ENCODE assay signal across 17 cellular contexts in genomic region chr6:47187883-47188587, GRCh38.
A peak's percentile ranks its signal among the peaks of the same experiment; 100 is the strongest.
DNase-seq lines count a peak whose midpoint lies in the region; ATAC-seq and TF ChIP-seq lines count a peak whose summit lies in the region.
"Had no signal": no experiment of that assay in that cellular context is flagged by ENCODE, and none has a peak within 500 bp of the region (broad histone marks: within the 10 kb centered on the region; RNA-seq: fewer than 3 reads in every experiment).

No MANE protein-coding gene starts in this region.

- H3K9me3 ChIP-seq in H9 (ENCODE audit: control insufficient read depth, low read depth, low read length) (no peaks in the 10 kb centered on the region), adipocyte (ENCODE audit: control insufficient read depth, low read length) (no peaks in the 10 kb centered on the region)

- H3K36me3 ChIP-seq in adipocyte (ENCODE audit: control insufficient read depth, insufficient read depth, low read length, severe bottlenecking) (no peaks in the 10 kb centered on the region), rectal smooth muscle tissue (ENCODE audit: control insufficient read depth, insufficient read depth, low read length) (no peaks in the 10 kb centered on the region)

- no peak overlapping the region for H2BK120ac ChIP-seq in H9 (ENCODE audit: low read depth, low read length, poor library complexity, severe bottlenecking)

- no peak overlapping the region for H2AFZ ChIP-seq in H9 (ENCODE audit: low read length)

- no peaks in the 10 kb centered on the region for H3K36me3 Mint-ChIP-seq in H9 (ENCODE audit: insufficient read depth in 1 of 3, low read depth in 3 of 3)
- no peaks in the 10 kb centered on the region for H3K36me3 Mint-ChIP-seq in activated CD8-positive, alpha-beta memory T cell treated with anti-CD3 and anti-CD28 coated beads, Interleukin-2, amount 10 ng/mL, durations not matched to agents 7 days and 5 days

- H3K4ac ChIP-seq in H9 (ENCODE audit: low read depth, low read length) = no peak overlapping the region

- no peak overlapping the region for H2AK5ac ChIP-seq in H9 (ENCODE audit: insufficient read length, low read length)

- TF ChIP-seq CTCF in H9 (conservative IDR thresholded peaks at IDR 0.05) (no peak), fibroblast of villous mesenchyme (IDR thresholded peaks at IDR 0.05; ENCODE audit: insufficient read depth, low read depth, low read length) (no peak)

- H3K79me2 ChIP-seq in H9 (ENCODE audit: insufficient read depth, low read length) = no peaks in the 10 kb centered on the region

- H2BK12ac ChIP-seq in H9 (ENCODE audit: insufficient read length, low read depth, low read length) = no peak overlapping the region

- no peak for DNase-seq in H9
- peak; percentile 85 for DNase-seq in adipocyte (ENCODE audit: low read depth)
- peak; percentile 66 for DNase-seq in fibroblast of villous mesenchyme (ENCODE audit: low read depth)
- no peak for DNase-seq in GF-D8 (lab: John Stamatoyannopoulos, UW)
- DNase-seq in NCI-H1694 (lab: John Stamatoyannopoulos, UW) = no peak
- no peak for DNase-seq in activated CD8-positive, alpha-beta memory T cell treated with anti-CD3 and anti-CD28 coated beads, Interleukin-2, amount 10 ng/mL, durations not matched to agents 7 days and 5 days
- DNase-seq: activated CD4-positive, alpha-beta T cell treated with anti-CD3 and anti-CD28 coated beads for 48 hours; activated naive CD4-positive, alpha-beta T cell; KBM-7; left cardiac atrium; NCI-H2081; NCI-H524 treated with DMSO at 0.1 percent for 48 hours; stimulated activated CD4-positive, alpha-beta T cell treated with anti-CD3 and anti-CD28 coated beads, Interleukin-4, amount 100 ng/mL, for 1 hour had no signal

- H2BK5ac ChIP-seq in H9 (ENCODE audit: insufficient read length, low read length) = no peak overlapping the region

- H2BK20ac ChIP-seq in H9 (ENCODE audit: low read depth, low read length, poor library complexity, severe bottlenecking) = no peak overlapping the region

- no peak overlapping the region for H3K27ac Mint-ChIP-seq in H9
- H3K27ac Mint-ChIP-seq in activated CD8-positive, alpha-beta memory T cell treated with anti-CD3 and anti-CD28 coated beads, Interleukin-2, amount 10 ng/mL, durations not matched to agents 7 days and 5 days = no peak overlapping the region
- H3K27ac Mint-ChIP-seq: B cell had no signal

- no peak overlapping the region for H3K9ac ChIP-seq in H9 (ENCODE audit: extremely low read depth, insufficient read length, low read length)
- peak overlapping the region; percentile 17 for H3K9ac ChIP-seq in adipocyte (ENCODE audit: low read length)
- H3K9ac ChIP-seq in rectal smooth muscle tissue (ENCODE audit: low read length) = no peak overlapping the region

- WGBS in H9 (ENCODE audit: extremely low coverage, insufficient read length, low lambda C conversion rate) = no CpG with 5 or more reads among the region's 5 CpGs

- H4K5ac ChIP-seq in H9 (ENCODE audit: insufficient read length, low read depth, low read length) = no peak overlapping the region

- H3K27me3 Mint-ChIP-seq in H9 (ENCODE audit: low read depth) = no peaks in the 10 kb centered on the region
- H3K27me3 Mint-ChIP-seq in activated CD8-positive, alpha-beta memory T cell treated with anti-CD3 and anti-CD28 coated beads, Interleukin-2, amount 10 ng/mL, durations not matched to agents 7 days and 5 days = no peaks in the 10 kb centered on the region

- H3K4me1 Mint-ChIP-seq in H9 = no peaks in the 10 kb centered on the region
- H3K4me1 Mint-ChIP-seq in activated CD8-positive, alpha-beta memory T cell treated with anti-CD3 and anti-CD28 coated beads, Interleukin-2, amount 10 ng/mL, durations not matched to agents 7 days and 5 days = no peaks in the 10 kb centered on the region
- H3K4me1 Mint-ChIP-seq: B cell had no signal

- peak overlapping the region; percentile 90 for H3K56ac ChIP-seq in H9 (ENCODE audit: insufficient read length, low read depth, low read length)

- H3K27me3 ChIP-seq in H9 (ENCODE audit: insufficient read depth, low read length) (no peaks in the 10 kb centered on the region), adipocyte (replicated peaks; ENCODE audit: control insufficient read depth, insufficient read depth, low read length) (no peaks in the 10 kb centered on the region), rectal smooth muscle tissue (ENCODE audit: control insufficient read depth, insufficient read depth, low read length) (no peaks in the 10 kb centered on the region)

- no peak for ATAC-seq in activated CD8-positive, alpha-beta memory T cell treated with anti-CD3 and anti-CD28 coated beads, Interleukin-2, amount 10 ng/mL, durations not matched to agents 7 days and 5 days
- ATAC-seq in HG02981 (IDR thresholded peaks at IDR 0.05; ENCODE audit: unreplicated experiment) = no peak
- ATAC-seq: GM12878 had no signal

- H3K9me3 Mint-ChIP-seq in H9 = no peaks in the 10 kb centered on the region
- H3K9me3 Mint-ChIP-seq in activated CD8-positive, alpha-beta memory T cell treated with anti-CD3 and anti-CD28 coated beads, Interleukin-2, amount 10 ng/mL, durations not matched to agents 7 days and 5 days (ENCODE audit: low read depth) = no peaks in the 10 kb centered on the region

- H3K4me3 Mint-ChIP-seq in H9 = no peak overlapping the region
- no peak overlapping the region for H3K4me3 Mint-ChIP-seq in activated CD8-positive, alpha-beta memory T cell treated with anti-CD3 and anti-CD28 coated beads, Interleukin-2, amount 10 ng/mL, durations not matched to agents 7 days and 5 days
- H3K4me3 Mint-ChIP-seq: B cell had no signal

- H3K23ac ChIP-seq in H9 (ENCODE audit: insufficient read length, low read depth, low read length) = no peak overlapping the region

- no peaks in the 10 kb centered on the region for H4K20me1 ChIP-seq in H9 (ENCODE audit: control insufficient read depth, insufficient read depth, insufficient read length)

- H3K27ac ChIP-seq in H9 (ENCODE audit: insufficient read length, low read depth, low read length) (no peak overlapping the region), rectal smooth muscle tissue (ENCODE audit: low read depth, low read length) (peak overlapping the region; percentile 49)

- H3K4me1 ChIP-seq in H9 (ENCODE audit: insufficient read depth, low read length) = no peaks in the 10 kb centered on the region
- H3K4me1 ChIP-seq in adipocyte (ENCODE audit: control insufficient read depth, insufficient read depth, low read length) = peaks cover 23% of the 10 kb centered on the region
- peaks cover 9% of the 10 kb centered on the region for H3K4me1 ChIP-seq in rectal smooth muscle tissue (ENCODE audit: control insufficient read depth, insufficient read depth, low read length)

- no peaks in the 10 kb centered on the region for H3K79me1 ChIP-seq in H9 (ENCODE audit: insufficient read depth, low read depth, low read length, poor library complexity, severe bottlenecking)

- CTCF ChIA-PET in activated CD8-positive, alpha-beta memory T cell treated with anti-CD3 and anti-CD28 coated beads, Interleukin-2, amount 10 ng/mL, durations not matched to agents 7 days and 5 days (lab: Charles Lee) = no interaction called here

- H3K18ac ChIP-seq in H9 (ENCODE audit: insufficient read length, low read depth, low read length) = no peak overlapping the region

- H4K91ac ChIP-seq in H9 (ENCODE audit: insufficient read length, low read depth, low read length) = no peak overlapping the region

- no peak overlapping the region for H2BK15ac ChIP-seq in H9 (ENCODE audit: low read depth, low read length)

- H4K8ac ChIP-seq in H9 (replicated peaks; ENCODE audit: insufficient read length, low read depth, low read length) = no peak overlapping the region

- H3K14ac ChIP-seq in H9 (ENCODE audit: insufficient read depth, low read length) = no peak overlapping the region

- no peak overlapping the region for H3K4me2 ChIP-seq in H9 (ENCODE audit: insufficient read depth, insufficient read length, low read length)

- H3K4me3 ChIP-seq in adipocyte (ENCODE audit: low read length) = no peak overlapping the region
- H3K4me3 ChIP-seq in fibroblast of villous mesenchyme (ENCODE audit: low read depth, low read length) = no peak overlapping the region
- peak overlapping the region; percentile 1 for H3K4me3 ChIP-seq in rectal smooth muscle tissue (ENCODE audit: low read length)
- H3K4me3 ChIP-seq: GM12878 had no signal

- H3T11ph ChIP-seq in H9 (ENCODE audit: low read length) = no peak overlapping the region

- no peaks in the 10 kb centered on the region for H3K23me2 ChIP-seq in H9 (ENCODE audit: insufficient read length, low read depth, low read length, poor library complexity, severe bottlenecking)

Comparison
In these comparisons a context has a peak if more than half of its experiments do, and no peak if none do; other contexts are left out.
1. DNase-seq: peak in adipocyte (single experiment) and fibroblast of villous mesenchyme (single experiment); none in H9 (single experiment), GF-D8 (single experiment), NCI-H1694 (single experiment) and activated CD8-positive, alpha-beta memory T cell treated with anti-CD3 and anti-CD28 coated beads, Interleukin-2, amount 10 ng/mL, durations not matched to agents 7 days and 5 days (single experiment).